10 cellular contexts compared by ENCODE assay signal in genomic region chr12:131511391-131511802, GRCh38.
DNase-seq lines count a peak whose midpoint lies in the region; ATAC-seq and TF ChIP-seq lines count a peak whose summit lies in the region.
"Had no signal": no experiment of that assay in that cellular context is flagged by ENCODE, and none has a peak within 500 bp of the region (broad histone marks: within the 10 kb centered on the region; RNA-seq: fewer than 3 reads in every experiment).

No MANE protein-coding gene starts in this region.

- peak overlapping the region; percentile 14 to 17 for H3K4me3 Mint-ChIP-seq in activated T-cell treated with anti-CD3 and anti-CD28 coated beads, Interleukin-2, amount 50 U/mL, for 72 hours

- H3K36me3 ChIP-seq in BE2C = no peaks in the 10 kb centered on the region
- H3K36me3 ChIP-seq: thoracic aorta had no signal

- no peak overlapping the region for H3K4me3 ChIP-seq in BE2C (ENCODE audit: low read depth, low read length)
- H3K4me3 ChIP-seq: body of pancreas, thoracic aorta had no signal

- ATAC-seq in GM18867 (IDR thresholded peaks at IDR 0.05; ENCODE audit: unreplicated experiment) (peak; percentile 97), HG02678 (IDR thresholded peaks at IDR 0.05; ENCODE audit: unreplicated experiment) (peak; percentile 98)
- ATAC-seq in activated T-cell treated with anti-CD3 and anti-CD28 coated beads, Interleukin-2, amount 50 U/mL, for 72 hours (replicated peaks in 1 of 2) = peak; percentile 98 to 100
- ATAC-seq: body of pancreas had no signal

- H3K27me3 ChIP-seq in BE2C = no peaks in the 10 kb centered on the region
- H3K27me3 ChIP-seq: body of pancreas had no signal

- peaks cover 1 to 4% of the 10 kb centered on the region in 2 donors for H3K36me3 Mint-ChIP-seq in activated T-cell treated with anti-CD3 and anti-CD28 coated beads, Interleukin-2, amount 50 U/mL, for 72 hours (ENCODE audit: insufficient read depth in 2 of 2)

- no peaks in the 10 kb centered on the region for H3K27me3 Mint-ChIP-seq in activated T-cell treated with anti-CD3 and anti-CD28 coated beads, Interleukin-2, amount 50 U/mL, for 72 hours (ENCODE audit: low read depth)

- peaks cover 7% of the 10 kb centered on the region for H3K4me1 ChIP-seq in BE2C
- H3K4me1 ChIP-seq: body of pancreas had no signal

- H3K4me1 Mint-ChIP-seq in activated T-cell treated with anti-CD3 and anti-CD28 coated beads, Interleukin-2, amount 50 U/mL, for 72 hours (ENCODE audit: low read depth) = peaks cover 13% of the 10 kb centered on the region

- no peaks in the 10 kb centered on the region for H3K9me3 ChIP-seq in BE2C
- H3K9me3 ChIP-seq: thoracic aorta had no signal

- peak; percentile 90 for DNase-seq in NOMO-1 treated with DMSO at 0.1 percent for 48 hours (lab: John Stamatoyannopoulos, UW; ENCODE audit: unreplicated experiment)
- DNase-seq in activated T-cell treated with anti-CD3 and anti-CD28 coated beads, Interleukin-2, amount 50 U/mL, for 72 hours = peak; percentile 49 to 66
- DNase-seq in medulla oblongata (ENCODE audit: extremely low spot score) = peak; percentile 21
- DNase-seq in ureter (ENCODE audit: low spot score) = no peak
- no peak for DNase-seq in AG20443 (ENCODE audit: low spot score)
- no peak for DNase-seq in BE2C

- peak overlapping the region; percentile 43 for H3K27ac Mint-ChIP-seq in activated T-cell treated with anti-CD3 and anti-CD28 coated beads, Interleukin-2, amount 50 U/mL, for 72 hours

- peaks cover 4% of the 10 kb centered on the region in 2 donors for H3K9me3 Mint-ChIP-seq in activated T-cell treated with anti-CD3 and anti-CD28 coated beads, Interleukin-2, amount 50 U/mL, for 72 hours

- no peak for TF ChIP-seq CTCF in BE2C (IDR thresholded peaks at IDR 0.05; ENCODE audit: low read depth, low read length)

Comparison
In these comparisons a context has a peak if more than half of its experiments do, and no peak if none do; other contexts are left out.
1. DNase-seq: peak in NOMO-1 treated with DMSO at 0.1 percent for 48 hours (single experiment), activated T-cell treated with anti-CD3 and anti-CD28 coated beads, Interleukin-2, amount 50 U/mL, for 72 hours (2 of 2) and medulla oblongata (single experiment); none in ureter (single experiment), AG20443 (single experiment) and BE2C (single experiment).
2. Peak in every context shown above with its lines, with median percentiles within 50 percentile points of each other: ATAC-seq.